ENCODE assay signal across 26 cellular contexts in genomic region chr1:48718116-48718630, GRCh38.
"Had no signal": no experiment of that assay in that cellular context is flagged by ENCODE, and none has a peak within 500 bp of the region (broad histone marks: within the 10 kb centered on the region; RNA-seq: fewer than 3 reads in every experiment).

No MANE protein-coding gene starts in this region.

- H3K4me3 Mint-ChIP-seq: activated B cell treated with CpG ODN at 0.5 μM for 24 hours; activated CD4-positive, alpha-beta T cell treated with anti-CD3 and anti-CD28 coated beads for 36 hours; activated naive CD8-positive, alpha-beta T cell treated with anti-CD3 and anti-CD28 coated beads for 36 hours; activated T-cell treated with anti-CD3 and anti-CD28 coated beads, Interleukin-2, amount 50 U/mL, for 24 hours; nephron; stimulated activated naive CD8-positive, alpha-beta T cell treated with anti-CD3 and anti-CD28 coated beads, Interleukin-15, Interleukin-2, amounts not matched to agents 100 ng/mL and 50 ng/mL, for 24 hours had no signal

- ATAC-seq: activated CD4-positive, alpha-beta T cell treated with anti-CD3 and anti-CD28 coated beads for 36 hours; left cardiac atrium; pancreas; psoas muscle had no signal

- H3K36me3 ChIP-seq: pancreas, right atrium auricular region, suprapubic skin, transverse colon, vagina had no signal

- H3K27me3 Mint-ChIP-seq: activated B cell treated with CpG ODN at 0.5 μM for 24 hours; activated CD4-positive, alpha-beta T cell treated with anti-CD3 and anti-CD28 coated beads for 36 hours; activated naive CD8-positive, alpha-beta T cell treated with anti-CD3 and anti-CD28 coated beads for 36 hours; activated T-cell treated with anti-CD3 and anti-CD28 coated beads, Interleukin-2, amount 50 U/mL, for 24 hours; stimulated activated naive CD8-positive, alpha-beta T cell treated with anti-CD3 and anti-CD28 coated beads, Interleukin-15, Interleukin-2, amounts not matched to agents 100 ng/mL and 50 ng/mL, for 24 hours had no signal

- DNase-seq: activated B cell treated with CpG ODN at 0.5 μM for 24 hours; activated CD4-positive, alpha-beta T cell treated with anti-CD3 and anti-CD28 coated beads for 36 hours; activated CD4-positive, alpha-beta T cell treated with anti-CD3 and anti-CD28 coated beads, Interleukin-2, amount 50 U/mL, for 4 hours; activated CD8-positive, alpha-beta memory T cell treated with anti-CD3 and anti-CD28 coated beads for 24 hours; activated CD8-positive, alpha-beta memory T cell treated with anti-CD3 and anti-CD28 coated beads, Interleukin-2, amount 50 U/mL, for 4 hours; activated naive CD4-positive, alpha-beta T cell; activated naive CD8-positive, alpha-beta T cell treated with anti-CD3 and anti-CD28 coated beads for 36 hours; activated T-cell treated with anti-CD3 and anti-CD28 coated beads, Interleukin-2, amount 50 U/mL, for 24 hours; cerebellar nuclear complex; foreskin melanocyte; islet precursor cell; left cardiac atrium; mesenchymal stem cell; pancreas; psoas muscle; stimulated activated CD4-positive, alpha-beta T cell treated with anti-CD3 and anti-CD28 coated beads, Interleukin-4, amount 100 ng/mL, for 4 hours; T-helper 9 cell; transverse colon had no signal

- H3K9me3 ChIP-seq: pancreas, psoas muscle, right atrium auricular region, suprapubic skin, transverse colon, vagina had no signal

- H3K27me3 ChIP-seq: pancreas, right atrium auricular region, suprapubic skin, transverse colon, vagina had no signal

- H3K27ac Mint-ChIP-seq: activated B cell treated with CpG ODN at 0.5 μM for 24 hours; activated CD4-positive, alpha-beta T cell treated with anti-CD3 and anti-CD28 coated beads for 36 hours; activated naive CD8-positive, alpha-beta T cell treated with anti-CD3 and anti-CD28 coated beads for 36 hours; activated T-cell treated with anti-CD3 and anti-CD28 coated beads, Interleukin-2, amount 50 U/mL, for 24 hours; activated T-helper 2 cell treated with anti-CD3 and anti-CD28 coated beads, Interferon-gamma antibody, Interleukin-2, Interleukin-4, amounts not matched to agents 10 μg/mL and 5 μg/mL and 100 μg/mL, durations not matched to agents 14 hours and 24 hours and 36 hours; stimulated activated naive CD8-positive, alpha-beta T cell treated with anti-CD3 and anti-CD28 coated beads, Interleukin-15, Interleukin-2, amounts not matched to agents 100 ng/mL and 50 ng/mL, for 24 hours had no signal

- H3K4me1 Mint-ChIP-seq: activated B cell treated with CpG ODN at 0.5 μM for 24 hours; activated CD4-positive, alpha-beta T cell treated with anti-CD3 and anti-CD28 coated beads for 36 hours; activated naive CD8-positive, alpha-beta T cell treated with anti-CD3 and anti-CD28 coated beads for 36 hours had no signal

- H3K27ac ChIP-seq: coronary artery, epithelial cell of prostate, pancreas, psoas muscle, right atrium auricular region, suprapubic skin, transverse colon, vagina had no signal

- H3K4me3 ChIP-seq: coronary artery, pancreas, psoas muscle, right atrium auricular region, suprapubic skin, transverse colon, vagina had no signal

- H3K4me1 ChIP-seq: pancreas, psoas muscle, right atrium auricular region, suprapubic skin, transverse colon, vagina had no signal

- H3K9me3 Mint-ChIP-seq: activated B cell treated with CpG ODN at 0.5 μM for 24 hours; activated naive CD8-positive, alpha-beta T cell treated with anti-CD3 and anti-CD28 coated beads for 36 hours; activated T-cell treated with anti-CD3 and anti-CD28 coated beads, Interleukin-2, amount 50 U/mL, for 24 hours; activated T-helper 2 cell treated with anti-CD3 and anti-CD28 coated beads, Interferon-gamma antibody, Interleukin-2, Interleukin-4, amounts not matched to agents 10 μg/mL and 5 μg/mL and 100 μg/mL, durations not matched to agents 14 hours and 24 hours and 36 hours; nephron; stimulated activated naive CD8-positive, alpha-beta T cell treated with anti-CD3 and anti-CD28 coated beads, Interleukin-15, Interleukin-2, amounts not matched to agents 100 ng/mL and 50 ng/mL, for 24 hours had no signal

- H3K36me3 Mint-ChIP-seq: activated naive CD8-positive, alpha-beta T cell treated with anti-CD3 and anti-CD28 coated beads for 36 hours had no signal
